ENCODE assay signal across 20 cellular contexts in the genomic region with DNA sequence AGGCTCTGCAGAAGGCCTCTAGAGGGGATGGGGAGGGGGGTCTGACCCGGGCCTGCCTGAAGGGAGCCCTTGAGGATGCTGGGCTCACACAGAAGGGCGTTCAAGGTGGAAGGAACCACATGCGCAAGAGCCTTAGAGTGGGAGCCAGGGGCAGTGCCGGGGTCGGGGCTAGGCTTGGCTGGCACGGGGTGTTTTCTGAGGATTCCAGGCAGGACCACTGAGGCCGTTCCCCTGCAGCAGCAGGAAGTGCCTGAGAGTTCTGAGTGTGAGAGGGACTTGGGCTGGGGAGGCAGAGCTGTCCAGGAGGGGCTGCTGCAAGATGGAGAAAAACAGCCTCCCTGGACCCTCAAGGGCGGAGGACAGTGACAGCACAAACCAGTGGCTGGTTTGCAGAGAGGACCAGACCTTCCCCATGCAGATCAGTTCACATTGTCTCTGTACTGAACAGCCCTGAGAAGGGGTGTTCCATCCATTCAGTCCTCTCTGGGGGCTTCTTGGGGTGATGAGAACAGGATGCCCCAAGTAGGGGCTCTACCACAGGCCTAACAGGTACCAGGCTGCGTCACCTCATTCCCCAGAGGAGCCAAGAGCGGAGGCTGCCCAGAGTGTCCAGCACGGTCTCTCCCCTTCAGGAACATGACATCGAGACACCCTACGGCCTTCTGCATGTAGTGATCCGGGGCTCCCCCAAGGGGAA. TPM values are rescaled to one million over a fixed set of nuclear protein-coding genes. Genes with fewer than 3 reads are reported as not detected.
DNase-seq lines count a peak whose midpoint lies in the region; ATAC-seq and TF ChIP-seq lines count a peak whose summit lies in the region.
"Had no signal": no experiment of that assay in that cellular context is flagged by ENCODE, and none has a peak within 500 bp of the region (broad histone marks: within the 10 kb centered on the region; RNA-seq: fewer than 3 reads in every experiment).

No MANE protein-coding gene starts in this region.

- peak overlapping the region; percentile 80 for H3K27ac Mint-ChIP-seq in GM23338
- H3K27ac Mint-ChIP-seq in glutamatergic neuron (ENCODE audit: unreplicated experiment), result no peak overlapping the region
- no peak overlapping the region for H3K27ac Mint-ChIP-seq in natural killer cell
- H3K27ac Mint-ChIP-seq: CD14-positive monocyte, HFFc6 had no signal

- ATAC-seq in GM23338 (no peak), HG02623 (IDR thresholded peaks at IDR 0.05; ENCODE audit: unreplicated experiment) (no peak), natural killer cell (no peak)
- ATAC-seq: SK-N-SH treated with all-trans-retinoic acid at 6 μM for 48 hours had no signal

- no peaks in the 10 kb centered on the region for H3K36me3 Mint-ChIP-seq in GM23338 (ENCODE audit: low read depth)
- H3K36me3 Mint-ChIP-seq in glutamatergic neuron (ENCODE audit: unreplicated experiment), result no peaks in the 10 kb centered on the region
- no peaks in the 10 kb centered on the region for H3K36me3 Mint-ChIP-seq in natural killer cell
- H3K36me3 Mint-ChIP-seq: CD14-positive monocyte had no signal

- no peaks in the 10 kb centered on the region for H3F3A ChIP-seq in GM23338 (replicated peaks; ENCODE audit: low read depth)

- H3K27me3 ChIP-seq in GM23338 (ENCODE audit: insufficient read depth) (no peaks in the 10 kb centered on the region), Karpas-422 (ENCODE audit: low read length) (no peaks in the 10 kb centered on the region), osteoblast (ENCODE audit: insufficient read depth, low read length) (no peaks in the 10 kb centered on the region)

- H3K27me3 Mint-ChIP-seq in GM23338 (ENCODE audit: insufficient read depth, low read depth, poor library complexity) (peaks cover 27% of the 10 kb centered on the region), glutamatergic neuron (ENCODE audit: unreplicated experiment) (peaks cover 11% of the 10 kb centered on the region), natural killer cell (ENCODE audit: low read depth in 2 of 2) (peaks cover 6 to 21% of the 10 kb centered on the region in 2 donors)

- no peaks in the 10 kb centered on the region; the same call in 2 of the 3 replicates for H3K9me3 Mint-ChIP-seq in GM23338
- peaks cover 13% of the 10 kb centered on the region for H3K9me3 Mint-ChIP-seq in glutamatergic neuron (ENCODE audit: unreplicated experiment)
- no peaks in the 10 kb centered on the region for H3K9me3 Mint-ChIP-seq in natural killer cell
- H3K9me3 Mint-ChIP-seq: HFFc6 had no signal

- H3K4me1 ChIP-seq in GM23338 (ENCODE audit: insufficient read depth) (peaks cover 4% of the 10 kb centered on the region; the same call in 1 of the 2 replicates), Karpas-422 (ENCODE audit: low read length) (peaks cover 58% of the 10 kb centered on the region), osteoblast (ENCODE audit: insufficient read depth, low read length) (peaks cover 11% of the 10 kb centered on the region)

- TF ChIP-seq CTCF in GM23338 (conservative IDR thresholded peaks at IDR 0.05; ENCODE audit: low read depth in 2 of 2) (no peak), glutamatergic neuron (IDR thresholded peaks at IDR 0.05; ENCODE audit: partially characterized antibody, unreplicated experiment) (no peak), osteoblast (IDR thresholded peaks at IDR 0.05; ENCODE audit: extremely low read depth, low read depth, low read length) (no peak), natural killer cell (IDR thresholded peaks at IDR 0.05) (no peak)

- H3K4me3 ChIP-seq in GM23338 (no peak overlapping the region), Karpas-422 (ENCODE audit: low read length) (no peak overlapping the region), osteoblast (ENCODE audit: insufficient read depth, low read length) (no peak overlapping the region)

- H3K36me3 ChIP-seq in GM23338 (ENCODE audit: insufficient read depth) (no peaks in the 10 kb centered on the region), Karpas-422 (ENCODE audit: insufficient read depth, low read length) (no peaks in the 10 kb centered on the region; the same call in 1 of the 2 replicates), osteoblast (ENCODE audit: insufficient read depth, low read length) (no peaks in the 10 kb centered on the region)

- H3K4me1 Mint-ChIP-seq in GM23338 (peaks cover 21% of the 10 kb centered on the region), glutamatergic neuron (ENCODE audit: low read depth, unreplicated experiment) (peaks cover 12% of the 10 kb centered on the region), natural killer cell (peaks cover 0 to 7% of the 10 kb centered on the region in 2 donors)

- H3K9me2 ChIP-seq in GM23338 (ENCODE audit: insufficient read depth), result no peaks in the 10 kb centered on the region
- no peaks in the 10 kb centered on the region for H3K9me2 ChIP-seq in Karpas-422 (replicated peaks; ENCODE audit: insufficient read depth, low read length)

- no peak overlapping the region for H3K9ac ChIP-seq in Karpas-422 (ENCODE audit: low read length)

- H3K27ac ChIP-seq in GM23338 (ENCODE audit: low read depth) (no peak overlapping the region), Karpas-422 (ENCODE audit: low read length) (peak overlapping the region; percentile 70), osteoblast (ENCODE audit: low read depth, low read length) (no peak overlapping the region)

- DNase-seq in GM23338 (ENCODE audit: low spot score) (no peak), Karpas-422 (no peak), glutamatergic neuron (no peak), osteoblast (ENCODE audit: insufficient read length, low spot score, missing footprints) (peak; percentile 46), COLO668 (lab: John Stamatoyannopoulos, UW; ENCODE audit: unreplicated experiment) (no peak), natural killer cell (no peak), NCI-H69 (lab: John Stamatoyannopoulos, UW) (no peak)
- DNase-seq: ACHN, AML-193, COR-L47, DMS153, HFFc6, Kasumi-1, NCI-H1105 treated with DMSO at 0.1 percent for 48 hours, NCI-H187, NCI-H526 treated with DMSO at 0.1 percent for 48 hours, SHP77 treated with DMSO at 0.1 percent for 48 hours had no signal

- peaks cover 4% of the 10 kb centered on the region; the same call in 1 of the 2 replicates for H4K20me1 ChIP-seq in GM23338 (replicated peaks; ENCODE audit: insufficient read depth)
- H4K20me1 ChIP-seq in Karpas-422 (ENCODE audit: insufficient read depth, low read depth, low read length), result peaks cover 25% of the 10 kb centered on the region
- peaks cover 3% of the 10 kb centered on the region for H4K20me1 ChIP-seq in osteoblast (ENCODE audit: insufficient read depth, low read length)

- no peaks in the 10 kb centered on the region for H3K9me3 ChIP-seq in Karpas-422 (ENCODE audit: low read length)
- H3K9me3 ChIP-seq in osteoblast (ENCODE audit: low read depth, low read length), result no peaks in the 10 kb centered on the region

- no peak overlapping the region for H2AFZ ChIP-seq in GM23338
- H2AFZ ChIP-seq in Karpas-422 (ENCODE audit: low read length), result no peak overlapping the region
- no peak overlapping the region for H2AFZ ChIP-seq in osteoblast (ENCODE audit: low read length)

- H3K79me2 ChIP-seq in GM23338 (replicated peaks; ENCODE audit: insufficient read depth) (no peaks in the 10 kb centered on the region), Karpas-422 (ENCODE audit: low read length) (no peaks in the 10 kb centered on the region), osteoblast (ENCODE audit: insufficient read depth, low read length) (no peaks in the 10 kb centered on the region)

- no peak overlapping the region for H3K4me2 ChIP-seq in GM23338
- peak overlapping the region; percentile 53 for H3K4me2 ChIP-seq in Karpas-422 (ENCODE audit: low read depth, low read length, poor library complexity, severe bottlenecking)
- no peak overlapping the region for H3K4me2 ChIP-seq in osteoblast (ENCODE audit: insufficient read depth, low read length)

- H3K4me3 Mint-ChIP-seq in GM23338 (no peak overlapping the region), glutamatergic neuron (ENCODE audit: unreplicated experiment) (peak overlapping the region; percentile 99), natural killer cell (no peak overlapping the region)
- H3K4me3 Mint-ChIP-seq: HFFc6 had no signal

- intact Hi-C loops in natural killer cell (cut with micrococcal nuclease), result no loop called here

TF ChIP-seq in GM23338, 12 proteins besides CTCF, POLR2A, EP300 and RAD21 (continues in another document):
- TF ChIP-seq CREB1 (CRISPR knock-in tag; IDR thresholded peaks at IDR 0.05; ENCODE audit: low read depth), result no peak
- no peak for TF ChIP-seq EZH2 (IDR thresholded peaks at IDR 0.05; ENCODE audit: low read depth, unreplicated experiment)
- TF ChIP-seq EZH2phosphoT487 (IDR thresholded peaks at IDR 0.05; ENCODE audit: unreplicated experiment), result no peak
- TF ChIP-seq ZNF114 (CRISPR knock-in tag; IDR thresholded peaks at IDR 0.05), result no peak
- TF ChIP-seq, protein P1, sequence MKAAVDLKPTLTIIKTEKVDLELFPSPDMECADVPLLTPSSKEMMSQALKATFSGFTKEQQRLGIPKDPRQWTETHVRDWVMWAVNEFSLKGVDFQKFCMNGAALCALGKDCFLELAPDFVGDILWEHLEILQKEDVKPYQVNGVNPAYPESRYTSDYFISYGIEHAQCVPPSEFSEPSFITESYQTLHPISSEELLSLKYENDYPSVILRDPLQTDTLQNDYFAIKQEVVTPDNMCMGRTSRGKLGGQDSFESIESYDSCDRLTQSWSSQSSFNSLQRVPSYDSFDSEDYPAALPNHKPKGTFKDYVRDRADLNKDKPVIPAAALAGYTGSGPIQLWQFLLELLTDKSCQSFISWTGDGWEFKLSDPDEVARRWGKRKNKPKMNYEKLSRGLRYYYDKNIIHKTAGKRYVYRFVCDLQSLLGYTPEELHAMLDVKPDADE (IDR thresholded peaks at IDR 0.05), result no peak

RNA-seq across cellular contexts. Expression of a gene that starts 3.4 kb away (rescaled TPM):
- total RNA-seq in GM23338 (2014; rRNA removed; shearing (Covaris generic)), result 29.8 and 32.1 TPM in 2 replicates
- polyA plus RNA-seq in GM23338 (2016; fragmentation: Nextera tagmentation; extraction: Ambion mirVana), result 16.3 TPM in 2 replicates
- total RNA-seq in Karpas-422 (2014; rRNA removed; shearing (Covaris generic); ENCODE audit: low replicate concordance), result 11.9 and 37.3 TPM in 2 replicates
- total RNA-seq in glutamatergic neuron (ENCODE audit: unreplicated experiment) (677 TPM), osteoblast (6.5 and 8.0 TPM in 2 replicates), natural killer cell (not detected)
- polyA plus RNA-seq: CD14-positive monocyte had no signal

RNA-seq across cellular contexts. Expression of a gene that starts 12.0 kb away (rescaled TPM):
- 54.0 and 61.3 TPM in 2 replicates for total RNA-seq in GM23338 (2014; rRNA removed; shearing (Covaris generic))
- polyA plus RNA-seq in GM23338 (2016; fragmentation: Nextera tagmentation; extraction: Ambion mirVana), result 33.7 and 39.7 TPM in 2 replicates
- total RNA-seq in Karpas-422 (2014; rRNA removed; shearing (Covaris generic); ENCODE audit: low replicate concordance), result 2.9 and 5.6 TPM in 2 replicates
- total RNA-seq in glutamatergic neuron (ENCODE audit: unreplicated experiment) (25.9 TPM), osteoblast (12.3 and 17.7 TPM in 2 replicates), natural killer cell (10 to 100 TPM; 20.3 to 34.5 (median 21.3) TPM)

Comparison
In these comparisons a context has a peak if more than half of its experiments do, and no peak if none do; other contexts are left out.
1. RNA of a gene that starts 3.4 kb away (total RNA-seq): 677 TPM in glutamatergic neuron (single experiment); 29.8 to 32.1 TPM in GM23338, 11.9 to 37.3 TPM in Karpas-422, 6.5 to 8.0 TPM in osteoblast and not detected in natural killer cell; every median in the first group is over 10 times any median in the second.